16 cellular contexts compared by ENCODE assay signal in genomic region chr21:35375115-35375514, GRCh38.
DNase-seq lines count a peak whose midpoint lies in the region; TF ChIP-seq lines count a peak whose summit lies in the region.
"Had no signal": no experiment of that assay in that cellular context is flagged by ENCODE, and none has a peak within 500 bp of the region (broad histone marks: within the 10 kb centered on the region; RNA-seq: fewer than 3 reads in every experiment).

No MANE protein-coding gene starts in this region.

- H2AFZ ChIP-seq in hepatocyte: no peak overlapping the region

- CTCF ChIA-PET in AG04450 (lab: Charles Lee): no interaction called here

- H3K4me3 ChIP-seq in AG04450 (ENCODE audit: low read depth, low read length) (no peak overlapping the region), brain microvascular endothelial cell (ENCODE audit: low read depth, low read length) (no peak overlapping the region), hepatocyte (no peak overlapping the region)
- H3K4me3 ChIP-seq: esophagus muscularis mucosa, spleen had no signal

- DNase-seq in AG04450 (ENCODE audit: low read depth, low spot score) (peak; percentile 39), HS-5 (ENCODE audit: low read depth) (peak; percentile 67), brain microvascular endothelial cell (peak; percentile 52), hepatocyte (ENCODE audit: low spot score) (peak; percentile 17), NCI-H1417 (lab: John Stamatoyannopoulos, UW) (no peak), HuH-7 (ENCODE audit: low spot score) (no peak), anterior cingulate cortex (lab: John Stamatoyannopoulos, UW) (no peak)
- no peak for DNase-seq in NK-92 treated with Interleukin-12 subunit alpha and Interleukin-12 subunit beta, amount 100 ng/mL, for 24 hours (lab: John Stamatoyannopoulos, UW)
- DNase-seq: activated CD4-positive, alpha-beta T cell treated with anti-CD3 and anti-CD28 coated beads for 1 hour; AML-193; cortex of kidney; NCI-H187 treated with DMSO at 0.1 percent for 48 hours; NCI-H526 treated with DMSO at 0.1 percent for 48 hours; RPMI8226; spleen had no signal

- no peaks in the 10 kb centered on the region for H4K20me1 ChIP-seq in hepatocyte (ENCODE audit: insufficient read depth, poor library complexity, severe bottlenecking)

- 84% methylated on average over 1 of the region's 1 CpG for WGBS in hepatocyte (ENCODE audit: low lambda C conversion rate, missing lambda C conversion rate)

- H3K9me3 ChIP-seq in AG04450 (ENCODE audit: control insufficient read depth, insufficient read depth, low read length): no peaks in the 10 kb centered on the region
- H3K9me3 ChIP-seq in hepatocyte (ENCODE audit: low read depth): no peaks in the 10 kb centered on the region
- H3K9me3 ChIP-seq: esophagus muscularis mucosa, spleen had no signal

- POLR2A ChIA-PET in AG04450 (lab: Yijun Ruan, JAX): no interaction called here

- no peaks in the 10 kb centered on the region for H3K4me1 ChIP-seq in hepatocyte (ENCODE audit: insufficient read depth)
- H3K4me1 ChIP-seq: esophagus muscularis mucosa, spleen had no signal

- no peaks in the 10 kb centered on the region for H3K79me2 ChIP-seq in hepatocyte

- in situ Hi-C loops in brain microvascular endothelial cell (cut with HindIII; ENCODE audit: low pct_ligation_motif_present, low sequenced_read_pairs): no loop called here

- H3K4me2 ChIP-seq in hepatocyte: no peak overlapping the region

- H3K27me3 ChIP-seq in AG04450 (ENCODE audit: control insufficient read depth, insufficient read depth, low read length) (no peaks in the 10 kb centered on the region), brain microvascular endothelial cell (replicated peaks) (no peaks in the 10 kb centered on the region), hepatocyte (no peaks in the 10 kb centered on the region)
- H3K27me3 ChIP-seq: esophagus muscularis mucosa, spleen had no signal

- no peaks in the 10 kb centered on the region for H3K36me3 ChIP-seq in brain microvascular endothelial cell (replicated peaks)
- H3K36me3 ChIP-seq in hepatocyte (replicated peaks; ENCODE audit: insufficient read depth, low read depth): no peaks in the 10 kb centered on the region
- H3K36me3 ChIP-seq: esophagus muscularis mucosa, spleen had no signal

- H3K9me2 ChIP-seq in hepatocyte (replicated peaks; ENCODE audit: insufficient read depth): no peaks in the 10 kb centered on the region

- TF ChIP-seq CTCF in AG04450 (IDR thresholded peaks at IDR 0.05; ENCODE audit: low read depth, low read length): no peak
- no peak for TF ChIP-seq CTCF in brain microvascular endothelial cell (IDR thresholded peaks at IDR 0.05; ENCODE audit: low read depth, low read length, missing control alignments)
- no peak for TF ChIP-seq CTCF in hepatocyte (IDR thresholded peaks at IDR 0.05; ENCODE audit: poor library complexity)

- H3K27ac ChIP-seq in AG04450 (ENCODE audit: low read depth, low read length): no peak overlapping the region
- peak overlapping the region; percentile 42 for H3K27ac ChIP-seq in brain microvascular endothelial cell
- H3K27ac ChIP-seq in hepatocyte: no peak overlapping the region
- H3K27ac ChIP-seq: esophagus muscularis mucosa, spleen had no signal

Comparison
In these comparisons a context has a peak if more than half of its experiments do, and no peak if none do; other contexts are left out.
1. DNase-seq: peak in AG04450 (single experiment), HS-5 (single experiment), brain microvascular endothelial cell (single experiment) and hepatocyte (single experiment); none in NCI-H1417 (0 of 3), HuH-7 (single experiment), anterior cingulate cortex (0 of 58) and NK-92 treated with Interleukin-12 subunit alpha and Interleukin-12 subunit beta, amount 100 ng/mL, for 24 hours (single experiment).